Comparison of ENCODE assay signal across 1 cellular context in the genomic region with DNA sequence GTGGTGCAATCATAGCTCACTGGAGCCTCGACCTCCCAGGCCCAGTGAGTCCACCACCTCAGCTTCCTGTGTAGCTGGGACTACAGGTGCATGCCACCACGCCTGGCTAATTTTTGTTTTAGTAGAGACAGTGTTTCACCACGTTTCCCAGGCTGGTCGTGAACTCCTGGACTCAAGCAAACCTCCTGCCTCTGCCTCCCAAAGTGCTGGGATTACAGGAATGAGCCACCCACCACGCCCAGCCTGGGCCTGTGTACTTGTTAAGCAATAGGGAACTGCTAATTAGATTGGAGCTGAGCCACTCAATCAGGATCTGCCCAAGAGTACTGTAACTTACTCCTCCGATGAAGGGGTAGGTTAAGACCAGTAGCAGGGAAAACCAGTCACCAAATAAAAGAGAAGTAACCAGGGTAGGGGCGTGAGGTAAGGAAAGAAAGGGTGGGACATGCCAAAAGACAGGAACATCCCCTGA.
TF ChIP-seq lines count a peak whose summit lies in the region.

No MANE protein-coding gene starts in this region.

TF ChIP-seq in GM23338, 12 proteins besides CTCF, POLR2A, EP300 and RAD21:
- TF ChIP-seq, protein P1, sequence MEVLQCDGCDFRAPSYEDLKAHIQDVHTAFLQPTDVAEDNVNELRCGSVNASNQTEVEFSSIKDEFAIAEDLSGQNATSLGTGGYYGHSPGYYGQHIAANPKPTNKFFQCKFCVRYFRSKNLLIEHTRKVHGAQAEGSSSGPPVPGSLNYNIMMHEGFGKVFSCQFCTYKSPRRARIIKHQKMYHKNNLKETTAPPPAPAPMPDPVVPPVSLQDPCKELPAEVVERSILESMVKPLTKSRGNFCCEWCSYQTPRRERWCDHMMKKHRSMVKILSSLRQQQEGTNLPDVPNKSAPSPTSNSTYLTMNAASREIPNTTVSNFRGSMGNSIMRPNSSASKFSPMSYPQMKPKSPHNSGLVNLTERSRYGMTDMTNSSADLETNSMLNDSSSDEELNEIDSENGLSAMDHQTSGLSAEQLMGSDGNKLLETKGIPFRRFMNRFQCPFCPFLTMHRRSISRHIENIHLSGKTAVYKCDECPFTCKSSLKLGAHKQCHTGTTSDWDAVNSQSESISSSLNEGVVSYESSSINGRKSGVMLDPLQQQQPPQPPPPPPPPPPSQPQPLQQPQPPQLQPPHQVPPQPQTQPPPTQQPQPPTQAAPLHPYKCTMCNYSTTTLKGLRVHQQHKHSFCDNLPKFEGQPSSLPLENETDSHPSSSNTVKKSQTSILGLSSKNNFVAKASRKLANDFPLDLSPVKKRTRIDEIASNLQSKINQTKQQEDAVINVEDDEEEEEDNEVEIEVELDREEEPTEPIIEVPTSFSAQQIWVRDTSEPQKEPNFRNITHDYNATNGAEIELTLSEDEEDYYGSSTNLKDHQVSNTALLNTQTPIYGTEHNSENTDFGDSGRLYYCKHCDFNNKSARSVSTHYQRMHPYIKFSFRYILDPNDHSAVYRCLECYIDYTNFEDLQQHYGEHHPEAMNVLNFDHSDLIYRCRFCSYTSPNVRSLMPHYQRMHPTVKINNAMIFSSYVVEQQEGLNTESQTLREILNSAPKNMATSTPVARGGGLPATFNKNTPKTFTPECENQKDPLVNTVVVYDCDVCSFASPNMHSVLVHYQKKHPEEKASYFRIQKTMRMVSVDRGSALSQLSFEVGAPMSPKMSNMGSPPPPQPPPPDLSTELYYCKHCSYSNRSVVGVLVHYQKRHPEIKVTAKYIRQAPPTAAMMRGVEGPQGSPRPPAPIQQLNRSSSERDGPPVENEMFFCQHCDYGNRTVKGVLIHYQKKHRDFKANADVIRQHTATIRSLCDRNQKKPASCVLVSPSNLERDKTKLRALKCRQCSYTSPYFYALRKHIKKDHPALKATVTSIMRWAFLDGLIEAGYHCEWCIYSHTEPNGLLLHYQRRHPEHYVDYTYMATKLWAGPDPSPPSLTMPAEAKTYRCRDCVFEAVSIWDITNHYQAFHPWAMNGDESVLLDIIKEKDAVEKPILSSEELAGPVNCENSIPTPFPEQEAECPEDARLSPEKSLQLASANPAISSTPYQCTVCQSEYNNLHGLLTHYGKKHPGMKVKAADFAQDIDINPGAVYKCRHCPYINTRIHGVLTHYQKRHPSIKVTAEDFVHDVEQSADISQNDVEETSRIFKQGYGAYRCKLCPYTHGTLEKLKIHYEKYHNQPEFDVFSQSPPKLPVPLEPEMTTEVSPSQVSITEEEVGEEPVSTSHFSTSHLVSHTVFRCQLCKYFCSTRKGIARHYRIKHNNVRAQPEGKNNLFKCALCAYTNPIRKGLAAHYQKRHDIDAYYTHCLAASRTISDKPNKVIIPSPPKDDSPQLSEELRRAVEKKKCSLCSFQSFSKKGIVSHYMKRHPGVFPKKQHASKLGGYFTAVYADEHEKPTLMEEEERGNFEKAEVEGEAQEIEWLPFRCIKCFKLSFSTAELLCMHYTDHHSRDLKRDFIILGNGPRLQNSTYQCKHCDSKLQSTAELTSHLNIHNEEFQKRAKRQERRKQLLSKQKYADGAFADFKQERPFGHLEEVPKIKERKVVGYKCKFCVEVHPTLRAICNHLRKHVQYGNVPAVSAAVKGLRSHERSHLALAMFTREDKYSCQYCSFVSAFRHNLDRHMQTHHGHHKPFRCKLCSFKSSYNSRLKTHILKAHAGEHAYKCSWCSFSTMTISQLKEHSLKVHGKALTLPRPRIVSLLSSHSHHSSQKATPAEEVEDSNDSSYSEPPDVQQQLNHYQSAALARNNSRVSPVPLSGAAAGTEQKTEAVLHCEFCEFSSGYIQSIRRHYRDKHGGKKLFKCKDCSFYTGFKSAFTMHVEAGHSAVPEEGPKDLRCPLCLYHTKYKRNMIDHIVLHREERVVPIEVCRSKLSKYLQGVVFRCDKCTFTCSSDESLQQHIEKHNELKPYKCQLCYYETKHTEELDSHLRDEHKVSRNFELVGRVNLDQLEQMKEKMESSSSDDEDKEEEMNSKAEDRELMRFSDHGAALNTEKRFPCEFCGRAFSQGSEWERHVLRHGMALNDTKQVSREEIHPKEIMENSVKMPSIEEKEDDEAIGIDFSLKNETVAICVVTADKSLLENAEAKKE (CRISPR knock-in tag; IDR thresholded peaks at IDR 0.05) = no peak
- TF ChIP-seq ZNF331 (CRISPR knock-in tag; IDR thresholded peaks at IDR 0.05; ENCODE audit: low read depth) (no peak), EZH2 (IDR thresholded peaks at IDR 0.05; ENCODE audit: low read depth, unreplicated experiment) (no peak), JUNB (IDR thresholded peaks at IDR 0.05; ENCODE audit: unreplicated experiment) (no peak), ZNF114 (CRISPR knock-in tag; IDR thresholded peaks at IDR 0.05) (no peak), CREB1 (CRISPR knock-in tag; IDR thresholded peaks at IDR 0.05; ENCODE audit: low read depth) (no peak), STAT1 (IDR thresholded peaks at IDR 0.05; ENCODE audit: unreplicated experiment) (no peak), POLR2AphosphoS5 (IDR thresholded peaks at IDR 0.05; ENCODE audit: low read depth) (no peak), NANOG (IDR thresholded peaks at IDR 0.05; ENCODE audit: borderline replicate concordance) (no peak)
- TF ChIP-seq, protein P2, sequence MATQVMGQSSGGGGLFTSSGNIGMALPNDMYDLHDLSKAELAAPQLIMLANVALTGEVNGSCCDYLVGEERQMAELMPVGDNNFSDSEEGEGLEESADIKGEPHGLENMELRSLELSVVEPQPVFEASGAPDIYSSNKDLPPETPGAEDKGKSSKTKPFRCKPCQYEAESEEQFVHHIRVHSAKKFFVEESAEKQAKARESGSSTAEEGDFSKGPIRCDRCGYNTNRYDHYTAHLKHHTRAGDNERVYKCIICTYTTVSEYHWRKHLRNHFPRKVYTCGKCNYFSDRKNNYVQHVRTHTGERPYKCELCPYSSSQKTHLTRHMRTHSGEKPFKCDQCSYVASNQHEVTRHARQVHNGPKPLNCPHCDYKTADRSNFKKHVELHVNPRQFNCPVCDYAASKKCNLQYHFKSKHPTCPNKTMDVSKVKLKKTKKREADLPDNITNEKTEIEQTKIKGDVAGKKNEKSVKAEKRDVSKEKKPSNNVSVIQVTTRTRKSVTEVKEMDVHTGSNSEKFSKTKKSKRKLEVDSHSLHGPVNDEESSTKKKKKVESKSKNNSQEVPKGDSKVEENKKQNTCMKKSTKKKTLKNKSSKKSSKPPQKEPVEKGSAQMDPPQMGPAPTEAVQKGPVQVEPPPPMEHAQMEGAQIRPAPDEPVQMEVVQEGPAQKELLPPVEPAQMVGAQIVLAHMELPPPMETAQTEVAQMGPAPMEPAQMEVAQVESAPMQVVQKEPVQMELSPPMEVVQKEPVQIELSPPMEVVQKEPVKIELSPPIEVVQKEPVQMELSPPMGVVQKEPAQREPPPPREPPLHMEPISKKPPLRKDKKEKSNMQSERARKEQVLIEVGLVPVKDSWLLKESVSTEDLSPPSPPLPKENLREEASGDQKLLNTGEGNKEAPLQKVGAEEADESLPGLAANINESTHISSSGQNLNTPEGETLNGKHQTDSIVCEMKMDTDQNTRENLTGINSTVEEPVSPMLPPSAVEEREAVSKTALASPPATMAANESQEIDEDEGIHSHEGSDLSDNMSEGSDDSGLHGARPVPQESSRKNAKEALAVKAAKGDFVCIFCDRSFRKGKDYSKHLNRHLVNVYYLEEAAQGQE (IDR thresholded peaks at IDR 0.05; ENCODE audit: unreplicated experiment) = no peak
- TF ChIP-seq, protein P3, sequence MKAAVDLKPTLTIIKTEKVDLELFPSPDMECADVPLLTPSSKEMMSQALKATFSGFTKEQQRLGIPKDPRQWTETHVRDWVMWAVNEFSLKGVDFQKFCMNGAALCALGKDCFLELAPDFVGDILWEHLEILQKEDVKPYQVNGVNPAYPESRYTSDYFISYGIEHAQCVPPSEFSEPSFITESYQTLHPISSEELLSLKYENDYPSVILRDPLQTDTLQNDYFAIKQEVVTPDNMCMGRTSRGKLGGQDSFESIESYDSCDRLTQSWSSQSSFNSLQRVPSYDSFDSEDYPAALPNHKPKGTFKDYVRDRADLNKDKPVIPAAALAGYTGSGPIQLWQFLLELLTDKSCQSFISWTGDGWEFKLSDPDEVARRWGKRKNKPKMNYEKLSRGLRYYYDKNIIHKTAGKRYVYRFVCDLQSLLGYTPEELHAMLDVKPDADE (IDR thresholded peaks at IDR 0.05) = no peak
